In the genomic region with DNA sequence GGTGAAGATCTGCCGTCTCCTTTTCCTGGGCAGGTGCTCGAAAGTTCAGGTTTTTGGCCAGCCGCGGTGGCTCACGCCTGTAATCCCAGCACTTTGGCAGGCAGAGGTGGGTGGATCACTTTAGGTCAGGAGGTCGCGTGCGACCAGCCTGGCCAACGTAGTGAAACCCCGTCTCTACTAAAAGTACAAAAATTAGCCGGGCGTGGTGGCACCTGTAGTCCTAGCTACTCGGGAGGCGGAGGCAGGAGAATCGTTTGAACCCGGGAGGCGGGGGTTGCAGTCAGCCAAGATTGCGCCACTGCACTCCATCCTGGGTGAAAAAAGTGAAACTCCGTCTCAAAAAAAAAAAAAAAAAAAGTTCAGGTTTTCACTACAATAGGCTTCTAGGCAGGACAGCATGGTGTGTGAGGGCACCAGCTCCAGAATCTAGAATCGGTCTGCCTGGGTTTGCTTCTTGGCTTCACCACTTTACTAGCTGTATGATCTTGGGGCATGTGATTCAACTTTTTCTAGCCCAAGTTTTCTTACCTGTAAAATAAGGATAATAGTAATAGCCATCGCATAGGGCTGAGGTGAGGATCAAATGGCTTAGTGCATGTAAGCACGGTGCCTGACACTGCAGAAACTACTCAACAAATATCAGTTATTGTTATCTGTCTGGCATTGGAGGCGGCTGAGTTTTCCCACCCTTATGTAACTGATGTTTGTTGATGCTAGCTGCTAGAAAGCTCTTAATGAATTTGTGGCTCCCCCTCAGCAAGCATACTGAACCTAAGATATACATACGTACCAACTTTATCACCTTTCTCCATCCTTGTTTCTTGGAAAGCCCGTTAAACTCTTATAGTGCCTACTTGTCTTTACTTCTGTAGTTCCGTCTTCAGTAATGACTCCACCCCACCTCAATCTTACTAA, we compare ENCODE assay signal across 8 cellular contexts. TPM values are rescaled to one million over a fixed set of nuclear protein-coding genes. Genes with fewer than 3 reads are reported as not detected.
DNase-seq lines count a peak whose midpoint lies in the region; ATAC-seq and TF ChIP-seq lines count a peak whose summit lies in the region.

No MANE protein-coding gene starts in this region.

- DNase-seq in activated naive CD4-positive, alpha-beta T cell treated with Interleukin-2 at 50 U/mL for 16 hours: peak; percentile 29
- no peak for DNase-seq in activated naive CD4-positive, alpha-beta T cell treated with anti-CD3 and anti-CD28 coated beads, Interleukin-2, amount 50 U/mL, for 16 hours
- DNase-seq in activated naive CD8-positive, alpha-beta T cell treated with anti-CD3 and anti-CD28 coated beads, Interleukin-2, amount 50 U/mL, for 24 hours: no peak
- DNase-seq in type B pancreatic cell (ENCODE audit: extremely low spot score, unreplicated experiment): no peak
- DNase-seq in NCI-H82 (lab: John Stamatoyannopoulos, UW): no peak
- DNase-seq in NCI-H345 (lab: John Stamatoyannopoulos, UW): no peak

- H3K4me3 ChIP-seq in liver (ENCODE audit: low read depth in 1 of 3, low read length in 3 of 3): peak overlapping the region; percentile 89 to 100 (median 97)

- no peaks in the 10 kb centered on the region for H3K27me3 ChIP-seq in liver (ENCODE audit: control insufficient read depth in 4 of 4, insufficient read depth in 4 of 4, low read length in 3 of 4)

- no peaks in the 10 kb centered on the region for H3K9me3 ChIP-seq in liver (ENCODE audit: control insufficient read depth in 4 of 4, low read length in 3 of 4)

- TF ChIP-seq CTCF in liver (IDR thresholded peaks at IDR 0.05; ENCODE audit: low read depth, low read length, missing input control): no peak
- no peak for TF ChIP-seq CTCF in type B pancreatic cell (conservative IDR thresholded peaks at IDR 0.05)

- H3K9ac ChIP-seq in liver (ENCODE audit: low read depth in 1 of 2, low read length in 2 of 2): peak overlapping the region; percentile 97 to 98

- peaks cover 46% of the 10 kb centered on the region for H3K36me3 Mint-ChIP-seq in activated naive CD8-positive, alpha-beta T cell treated with anti-CD3 and anti-CD28 coated beads, Interleukin-2, amount 50 U/mL, for 24 hours (ENCODE audit: low read depth)
- peaks cover 12% of the 10 kb centered on the region for H3K36me3 Mint-ChIP-seq in type B pancreatic cell

- no peak for TF ChIP-seq RAD21 in liver (IDR thresholded peaks at IDR 0.05)

- no peak for ATAC-seq in activated naive CD8-positive, alpha-beta T cell treated with anti-CD3 and anti-CD28 coated beads, Interleukin-2, amount 50 U/mL, for 24 hours
- no peak for ATAC-seq in esophagus mucosa

- peaks cover 62% of the 10 kb centered on the region for H3K4me1 Mint-ChIP-seq in activated naive CD8-positive, alpha-beta T cell treated with anti-CD3 and anti-CD28 coated beads, Interleukin-2, amount 50 U/mL, for 24 hours
- peaks cover 23% of the 10 kb centered on the region for H3K4me1 Mint-ChIP-seq in type B pancreatic cell (ENCODE audit: unreplicated experiment)

- H3K4me3 Mint-ChIP-seq in activated naive CD8-positive, alpha-beta T cell treated with anti-CD3 and anti-CD28 coated beads, Interleukin-2, amount 50 U/mL, for 24 hours: peak overlapping the region; percentile 98
- peak overlapping the region; percentile 99 for H3K4me3 Mint-ChIP-seq in type B pancreatic cell

- no peaks in the 10 kb centered on the region for H3K9me3 Mint-ChIP-seq in activated naive CD8-positive, alpha-beta T cell treated with anti-CD3 and anti-CD28 coated beads, Interleukin-2, amount 50 U/mL, for 24 hours
- no peaks in the 10 kb centered on the region for H3K9me3 Mint-ChIP-seq in type B pancreatic cell

- 24% methylated on average over 26 of the region's 26 CpGs for WGBS in liver

- H3K27ac Mint-ChIP-seq in activated naive CD8-positive, alpha-beta T cell treated with anti-CD3 and anti-CD28 coated beads, Interleukin-2, amount 50 U/mL, for 24 hours: peak overlapping the region; percentile 99
- peak overlapping the region; percentile 95 for H3K27ac Mint-ChIP-seq in type B pancreatic cell

- peaks cover 0 to 56% (median 26%) of the 10 kb centered on the region in 4 donors for H3K4me1 ChIP-seq in liver (ENCODE audit: control insufficient read depth in 4 of 4, insufficient read depth in 4 of 4, low read length in 3 of 4)

- peaks cover 2 to 9% (median 4%) of the 10 kb centered on the region in 4 donors for H3K36me3 ChIP-seq in liver (ENCODE audit: control insufficient read depth in 4 of 4, insufficient read depth in 3 of 4, low read depth in 1 of 4, low read length in 3 of 4)

- peaks cover 2% of the 10 kb centered on the region for H3K27me3 Mint-ChIP-seq in activated naive CD8-positive, alpha-beta T cell treated with anti-CD3 and anti-CD28 coated beads, Interleukin-2, amount 50 U/mL, for 24 hours
- H3K27me3 Mint-ChIP-seq in type B pancreatic cell: no peaks in the 10 kb centered on the region

- peak overlapping the region; percentile 99 to 100 for H3K27ac ChIP-seq in liver (ENCODE audit: low read depth in 1 of 2, low read length in 2 of 2)

TF ChIP-seq in liver, 16 proteins besides CTCF, POLR2A, EP300 and RAD21:
- no peak for TF ChIP-seq FOXA1 (IDR thresholded peaks at IDR 0.05)
- TF ChIP-seq REST (IDR thresholded peaks at IDR 0.05): no peak
- no peak for TF ChIP-seq JUND (IDR thresholded peaks at IDR 0.05)
- peak in 1 of 2 donors; percentile 25 for TF ChIP-seq HNF4A (conservative IDR thresholded peaks at IDR 0.05)
- peak; percentile 8 to 17 for TF ChIP-seq RXRA (IDR thresholded peaks at IDR 0.05)

RNA-seq across cellular contexts. Expression of gene PSMD12, which starts 1.3 kb away (rescaled TPM):
- 10 to 100 TPM; 17.3 to 34.0 TPM for total RNA-seq in liver
- 10 to 100 TPM; 20.8 to 30.5 TPM for polyA plus RNA-seq in liver
- total RNA-seq in type B pancreatic cell (ENCODE audit: low replicate concordance): 43.2 and 52.3 TPM in 2 replicates
- total RNA-seq in esophagus mucosa: 40.3 TPM

RNA-seq across cellular contexts. Expression of gene PITPNC1, which starts 12.0 kb away (rescaled TPM):
- 10 to 100 TPM in 1 of 2 donors, 1 to 10 TPM in 1; 2.3 to 10.2 TPM for total RNA-seq in liver
- polyA plus RNA-seq in liver: 1 to 10 TPM; 3.5 to 7.9 TPM
- total RNA-seq in type B pancreatic cell (ENCODE audit: low replicate concordance): 13.0 and 18.7 TPM in 2 replicates
- total RNA-seq in esophagus mucosa: 16.0 TPM
